In the genomic region with DNA sequence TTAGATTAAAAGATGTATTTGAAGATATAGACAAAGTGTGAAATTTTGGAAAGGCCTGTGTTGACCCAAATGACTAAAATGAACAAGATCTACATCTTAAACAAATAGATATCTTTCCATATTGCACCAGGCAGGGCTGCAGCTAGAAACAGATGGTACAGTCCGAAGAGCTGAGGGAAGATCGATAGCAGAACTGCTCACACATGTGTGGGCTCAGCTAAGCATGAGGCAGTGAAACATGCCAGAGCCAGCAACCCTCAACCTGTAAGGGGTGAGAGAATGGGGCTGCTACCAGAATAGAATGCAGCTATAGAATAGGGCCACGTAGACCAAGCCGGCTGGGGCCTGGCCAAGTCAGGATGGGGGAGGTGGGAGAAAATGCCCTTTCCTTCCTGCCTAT, we compare ENCODE assay signal across 14 cellular contexts.
"Had no signal": no experiment of that assay in that cellular context is flagged by ENCODE, and none has a peak within 500 bp of the region (broad histone marks: within the 10 kb centered on the region; RNA-seq: fewer than 3 reads in every experiment).

No MANE protein-coding gene starts in this region.

- H3K36me3 ChIP-seq: SJSA1 had no signal

- H3K4me1 ChIP-seq: SJSA1 had no signal

- H3K27ac ChIP-seq: SJSA1 had no signal

- DNase-seq: KBM-7, MV-4-11, NCI-H1048, NCI-H1105, NCI-H1436 treated with DMSO at 0.1 percent for 48 hours, NCI-H2029, NCI-H2081 treated with DMSO at 0.1 percent for 48 hours, NCI-H2227 treated with DMSO at 0.1 percent for 48 hours, NCI-H69, NCI-H774, Right ventricle myocardium superior, RPMI8226, SIG-M5 had no signal

- H3K4me3 ChIP-seq: SJSA1 had no signal

- H3K9me3 ChIP-seq: SJSA1 had no signal
